In genomic region chr12:48351022-48351708, GRCh38 we compare ENCODE assay signal across 8 cellular contexts. TPM values are rescaled to one million over a fixed set of nuclear protein-coding genes. Genes with fewer than 3 reads are reported as not detected.
DNase-seq lines count a peak whose midpoint lies in the region; ATAC-seq and TF ChIP-seq lines count a peak whose summit lies in the region.

No MANE protein-coding gene starts in this region.

- peaks cover 12% of the 10 kb centered on the region for H3K4me1 Mint-ChIP-seq in activated CD8-positive, alpha-beta memory T cell treated with anti-CD3 and anti-CD28 coated beads, Interleukin-2, amount 10 ng/mL, durations not matched to agents 7 days and 5 days

- H3K9me3 Mint-ChIP-seq in activated CD8-positive, alpha-beta memory T cell treated with anti-CD3 and anti-CD28 coated beads, Interleukin-2, amount 10 ng/mL, durations not matched to agents 7 days and 5 days (ENCODE audit: low read depth) = no peaks in the 10 kb centered on the region

- no peaks in the 10 kb centered on the region for H3K9me3 ChIP-seq in adipocyte (ENCODE audit: control insufficient read depth, low read length)

- ATAC-seq in activated CD8-positive, alpha-beta memory T cell treated with anti-CD3 and anti-CD28 coated beads, Interleukin-2, amount 10 ng/mL, durations not matched to agents 7 days and 5 days = no peak
- peak; percentile 13 for ATAC-seq in HG02588 (IDR thresholded peaks at IDR 0.05; ENCODE audit: unreplicated experiment)

- DNase-seq in activated CD8-positive, alpha-beta memory T cell treated with anti-CD3 and anti-CD28 coated beads, Interleukin-2, amount 10 ng/mL, durations not matched to agents 7 days and 5 days = no peak
- DNase-seq in activated CD8-positive, alpha-beta memory T cell treated with anti-CD3 and anti-CD28 coated beads, Interleukin-2, amount 50 U/mL, for 4 hours = no peak
- DNase-seq in NCI-H146 treated with DMSO at 0.1 percent for 48 hours (lab: John Stamatoyannopoulos, UW; ENCODE audit: unreplicated experiment) (peak; percentile 60), adipocyte (ENCODE audit: low read depth) (peak; percentile 90), hepatic stellate cell (ENCODE audit: low spot score) (peak; percentile 49), retinal pigment epithelial cell (ENCODE audit: low read depth) (peak; percentile 46)
- no peak for DNase-seq in effector CD8-positive, alpha-beta T cell (lab: John Stamatoyannopoulos, UW)

- H3K9ac ChIP-seq in adipocyte (ENCODE audit: low read length) = peak overlapping the region; percentile 89

- no peaks in the 10 kb centered on the region for H3K27me3 ChIP-seq in adipocyte (replicated peaks; ENCODE audit: control insufficient read depth, insufficient read depth, low read length)

- H3K36me3 Mint-ChIP-seq in activated CD8-positive, alpha-beta memory T cell treated with anti-CD3 and anti-CD28 coated beads, Interleukin-2, amount 10 ng/mL, durations not matched to agents 7 days and 5 days = peaks cover 15% of the 10 kb centered on the region

- peak overlapping the region; percentile 74 for H3K27ac Mint-ChIP-seq in activated CD8-positive, alpha-beta memory T cell treated with anti-CD3 and anti-CD28 coated beads, Interleukin-2, amount 10 ng/mL, durations not matched to agents 7 days and 5 days

- CTCF ChIA-PET in activated CD8-positive, alpha-beta memory T cell treated with anti-CD3 and anti-CD28 coated beads, Interleukin-2, amount 10 ng/mL, durations not matched to agents 7 days and 5 days (lab: Charles Lee) = no interaction called here

- peak overlapping the region; percentile 73 for H3K4me3 Mint-ChIP-seq in activated CD8-positive, alpha-beta memory T cell treated with anti-CD3 and anti-CD28 coated beads, Interleukin-2, amount 10 ng/mL, durations not matched to agents 7 days and 5 days

- TF ChIP-seq CTCF in retinal pigment epithelial cell (conservative IDR thresholded peaks at IDR 0.05; ENCODE audit: low read depth, low read length) = no peak

- peaks cover 14% of the 10 kb centered on the region for H3K36me3 ChIP-seq in adipocyte (ENCODE audit: control insufficient read depth, insufficient read depth, low read length, severe bottlenecking)

- H3K4me1 ChIP-seq in adipocyte (ENCODE audit: control insufficient read depth, insufficient read depth, low read length) = peaks cover 20% of the 10 kb centered on the region

- peaks cover 3% of the 10 kb centered on the region for H3K27me3 Mint-ChIP-seq in activated CD8-positive, alpha-beta memory T cell treated with anti-CD3 and anti-CD28 coated beads, Interleukin-2, amount 10 ng/mL, durations not matched to agents 7 days and 5 days

- H3K4me3 ChIP-seq in adipocyte (ENCODE audit: low read length) (peak overlapping the region; percentile 93), retinal pigment epithelial cell (ENCODE audit: low read length) (peak overlapping the region; percentile 66)

RNA-seq across cellular contexts. Expression of gene ZNF641, which starts 0.4 kb away (rescaled TPM):
- total RNA-seq in activated CD8-positive, alpha-beta memory T cell treated with anti-CD3 and anti-CD28 coated beads, Interleukin-2, amount 10 ng/mL, durations not matched to agents 7 days and 5 days = 10 to 100 TPM; 12.6 to 16.2 TPM

Comparison
In these comparisons a context has a peak if more than half of its experiments do, and no peak if none do; other contexts are left out.
1. DNase-seq: peak in NCI-H146 treated with DMSO at 0.1 percent for 48 hours (single experiment), adipocyte (single experiment), hepatic stellate cell (single experiment) and retinal pigment epithelial cell (single experiment); none in activated CD8-positive, alpha-beta memory T cell treated with anti-CD3 and anti-CD28 coated beads, Interleukin-2, amount 10 ng/mL, durations not matched to agents 7 days and 5 days (single experiment), activated CD8-positive, alpha-beta memory T cell treated with anti-CD3 and anti-CD28 coated beads, Interleukin-2, amount 50 U/mL, for 4 hours (single experiment) and effector CD8-positive, alpha-beta T cell (single experiment).